Comparison of ENCODE assay signal across 1 cellular context in genomic region chr12:52280319-52280795, GRCh38.
A peak's percentile ranks its signal among the peaks of the same experiment; 100 is the strongest.
TF ChIP-seq lines count a peak whose summit lies in the region.

No MANE protein-coding gene starts in this region.

TF ChIP-seq in K562, 482 proteins besides CTCF, POLR2A, EP300 and RAD21 (continued from another document):
- no peak for TF ChIP-seq MNT (conservative IDR thresholded peaks at IDR 0.05)
- no peak for TF ChIP-seq ETV1 (tag; conservative IDR thresholded peaks at IDR 0.05; ENCODE audit: low read depth)
- TF ChIP-seq ZNF280B (CRISPR knock-in tag; IDR thresholded peaks at IDR 0.05): no peak
- TF ChIP-seq SMAD2 (IDR thresholded peaks at IDR 0.05; ENCODE audit: low read depth, low read length): no peak
- TF ChIP-seq CHCHD3 (CRISPR knock-in tag; IDR thresholded peaks at IDR 0.05): no peak
- peak; percentile 18; the same call in 1 of the 2 replicates for TF ChIP-seq RBFOX2 (IDR thresholded peaks at IDR 0.05; ENCODE audit: low read depth, low read length)
- no peak for TF ChIP-seq TFAP4 (CRISPR knock-in tag; IDR thresholded peaks at IDR 0.05; ENCODE audit: borderline replicate concordance)
- no peak for TF ChIP-seq SRSF9 (IDR thresholded peaks at IDR 0.05; ENCODE audit: borderline replicate concordance, low read depth, low read length)
- TF ChIP-seq ATF6 (CRISPR knock-in tag; IDR thresholded peaks at IDR 0.05): no peak
- peak; percentile 93 for TF ChIP-seq CEBPG (CRISPR knock-in tag; IDR thresholded peaks at IDR 0.05)
- TF ChIP-seq CEBPG (tag; conservative IDR thresholded peaks at IDR 0.05 in 1 of 2, IDR thresholded peaks at IDR 0.05 in 1 of 2): peak; percentile 96 to 99
- TF ChIP-seq MCM7 (IDR thresholded peaks at IDR 0.05): no peak
- no peak for TF ChIP-seq SIN3A (IDR thresholded peaks at IDR 0.05; ENCODE audit: borderline replicate concordance in 2 of 2, control insufficient read depth in 1 of 2, low read depth in 2 of 2, low read length in 2 of 2)
- TF ChIP-seq PHB (CRISPR knock-in tag; IDR thresholded peaks at IDR 0.05): no peak
- TF ChIP-seq, protein P1, sequence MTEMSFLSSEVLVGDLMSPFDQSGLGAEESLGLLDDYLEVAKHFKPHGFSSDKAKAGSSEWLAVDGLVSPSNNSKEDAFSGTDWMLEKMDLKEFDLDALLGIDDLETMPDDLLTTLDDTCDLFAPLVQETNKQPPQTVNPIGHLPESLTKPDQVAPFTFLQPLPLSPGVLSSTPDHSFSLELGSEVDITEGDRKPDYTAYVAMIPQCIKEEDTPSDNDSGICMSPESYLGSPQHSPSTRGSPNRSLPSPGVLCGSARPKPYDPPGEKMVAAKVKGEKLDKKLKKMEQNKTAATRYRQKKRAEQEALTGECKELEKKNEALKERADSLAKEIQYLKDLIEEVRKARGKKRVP (CRISPR knock-in tag; IDR thresholded peaks at IDR 0.05): peak; percentile 97
- TF ChIP-seq ID3 (CRISPR knock-in tag; IDR thresholded peaks at IDR 0.05): no peak
- TF ChIP-seq ID3 (tag; IDR thresholded peaks at IDR 0.05): no peak
- TF ChIP-seq ETV6 (IDR thresholded peaks at IDR 0.05; ENCODE audit: borderline replicate concordance in 1 of 2, low read depth in 2 of 2, low read length in 1 of 2): no peak
- no peak for TF ChIP-seq ETV6 (CRISPR knock-in tag; IDR thresholded peaks at IDR 0.05; ENCODE audit: borderline replicate concordance)
- TF ChIP-seq CCNT2 (IDR thresholded peaks at IDR 0.05; ENCODE audit: borderline replicate concordance, extremely low read depth, insufficient read length, low read depth, low read length): no peak
- TF ChIP-seq FOXJ2 (tag; IDR thresholded peaks at IDR 0.05): 0 out of 2 replicates have a peak, but pooled peaks have one; percentile 32
- TF ChIP-seq PHF20 (IDR thresholded peaks at IDR 0.05; ENCODE audit: partially characterized antibody): no peak
- TF ChIP-seq ZNF507 (tag; conservative IDR thresholded peaks at IDR 0.05): no peak
- no peak for TF ChIP-seq SNIP1 (IDR thresholded peaks at IDR 0.05; ENCODE audit: low read depth)
